ENCODE assay signal across 1 cellular context in the genomic region with DNA sequence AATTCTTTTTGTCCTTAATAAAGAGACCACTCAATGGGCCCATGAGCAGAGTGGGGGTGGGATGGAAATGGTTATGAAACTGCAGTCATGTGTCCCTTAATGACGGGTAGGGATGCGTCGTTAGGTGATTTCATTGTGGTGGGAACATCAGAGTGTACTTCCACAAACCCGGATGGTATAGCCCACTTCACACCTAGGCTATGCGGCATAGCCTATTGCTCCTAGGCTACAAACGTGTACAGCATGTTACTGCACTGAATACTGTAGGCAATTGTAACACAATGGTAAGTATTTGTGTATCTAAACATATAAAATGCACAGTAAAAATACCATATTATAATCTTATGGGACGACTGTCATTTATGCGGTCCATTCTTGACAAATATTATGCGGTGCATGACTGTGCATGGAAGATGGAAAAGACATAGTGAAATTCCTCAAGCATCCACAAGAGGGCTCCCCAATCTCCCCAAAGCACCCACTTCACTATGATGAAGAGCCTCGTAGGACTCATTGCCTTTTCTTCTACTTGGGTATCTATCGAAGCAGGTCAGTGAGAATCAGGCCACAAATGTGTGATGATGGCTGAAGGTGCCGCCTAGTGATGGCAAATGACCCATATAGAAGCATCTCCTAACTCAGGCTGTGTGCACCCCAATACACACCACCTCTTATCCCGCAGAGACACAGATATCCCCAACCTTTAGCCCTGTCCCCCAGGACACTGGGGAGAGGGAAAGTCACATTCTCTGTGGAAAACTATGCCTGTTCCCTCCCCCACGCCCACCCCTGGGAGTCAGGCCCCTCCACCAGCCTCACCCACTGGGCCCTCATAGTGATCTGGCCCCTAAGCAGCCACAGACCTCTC.
TF ChIP-seq lines count a peak whose summit lies in the region.

No MANE protein-coding gene starts in this region.

TF ChIP-seq in H1, 55 proteins besides CTCF, POLR2A, EP300 and RAD21:
- no peak for TF ChIP-seq TAF7 (optimal IDR thresholded peaks at IDR 0.05; ENCODE audit: borderline replicate concordance, low read depth, low read length)
- no peak for TF ChIP-seq CHD2 (IDR thresholded peaks at IDR 0.05; ENCODE audit: low read length)
- TF ChIP-seq CREB1 (IDR thresholded peaks at IDR 0.05) = no peak
- TF ChIP-seq JUND (IDR thresholded peaks at IDR 0.05; ENCODE audit: low read length) = no peak
- TF ChIP-seq GTF2F1 (IDR thresholded peaks at IDR 0.05; ENCODE audit: borderline replicate concordance, low read depth, low read length) = no peak
- TF ChIP-seq POU5F1 (IDR thresholded peaks at IDR 0.05; ENCODE audit: low read depth, low read length) = no peak
- TF ChIP-seq, protein P1, sequence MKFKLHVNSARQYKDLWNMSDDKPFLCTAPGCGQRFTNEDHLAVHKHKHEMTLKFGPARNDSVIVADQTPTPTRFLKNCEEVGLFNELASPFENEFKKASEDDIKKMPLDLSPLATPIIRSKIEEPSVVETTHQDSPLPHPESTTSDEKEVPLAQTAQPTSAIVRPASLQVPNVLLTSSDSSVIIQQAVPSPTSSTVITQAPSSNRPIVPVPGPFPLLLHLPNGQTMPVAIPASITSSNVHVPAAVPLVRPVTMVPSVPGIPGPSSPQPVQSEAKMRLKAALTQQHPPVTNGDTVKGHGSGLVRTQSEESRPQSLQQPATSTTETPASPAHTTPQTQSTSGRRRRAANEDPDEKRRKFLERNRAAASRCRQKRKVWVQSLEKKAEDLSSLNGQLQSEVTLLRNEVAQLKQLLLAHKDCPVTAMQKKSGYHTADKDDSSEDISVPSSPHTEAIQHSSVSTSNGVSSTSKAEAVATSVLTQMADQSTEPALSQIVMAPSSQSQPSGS (IDR thresholded peaks at IDR 0.05; ENCODE audit: low read length) = no peak
- no peak for TF ChIP-seq HDAC2 (IDR thresholded peaks at IDR 0.05; ENCODE audit: borderline replicate concordance in 1 of 2, low read depth in 2 of 2, low read length in 2 of 2)
- no peak for TF ChIP-seq TBP (IDR thresholded peaks at IDR 0.05; ENCODE audit: low read depth, low read length)
- TF ChIP-seq, protein P2, sequence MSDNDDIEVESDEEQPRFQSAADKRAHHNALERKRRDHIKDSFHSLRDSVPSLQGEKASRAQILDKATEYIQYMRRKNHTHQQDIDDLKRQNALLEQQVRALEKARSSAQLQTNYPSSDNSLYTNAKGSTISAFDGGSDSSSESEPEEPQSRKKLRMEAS (IDR thresholded peaks at IDR 0.05) = no peak
